16 cellular contexts compared by ENCODE assay signal in the genomic region with DNA sequence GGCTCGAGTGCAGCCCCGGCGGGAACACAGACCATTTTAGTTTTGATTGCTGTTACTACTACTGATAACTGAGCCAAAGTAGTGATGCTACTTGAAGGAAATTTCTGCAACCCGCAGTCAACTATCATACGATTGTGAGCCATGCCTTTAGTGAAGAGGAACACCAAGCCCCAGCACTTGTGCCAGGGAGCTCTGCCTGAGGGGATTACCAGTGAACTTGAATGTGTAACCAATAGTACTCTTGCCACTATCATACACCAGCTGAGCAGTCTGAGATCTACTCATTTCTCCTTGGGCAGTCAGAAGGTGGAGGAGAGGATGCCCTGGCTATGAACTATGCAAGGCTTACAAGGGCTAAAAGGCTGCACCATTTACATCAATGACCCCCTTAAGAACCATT. TPM values are rescaled to one million over a fixed set of nuclear protein-coding genes. Genes with fewer than 3 reads are reported as not detected.
DNase-seq lines count a peak whose midpoint lies in the region; ATAC-seq and TF ChIP-seq lines count a peak whose summit lies in the region.
"Had no signal": no experiment of that assay in that cellular context is flagged by ENCODE, and none has a peak within 500 bp of the region (broad histone marks: within the 10 kb centered on the region; RNA-seq: fewer than 3 reads in every experiment).

No MANE protein-coding gene starts in this region.

- peak overlapping the region; percentile 24 for H2BK120ac ChIP-seq in trophoblast cell (ENCODE audit: insufficient read depth, low read length, poor library complexity)

- no peaks in the 10 kb centered on the region for H3K79me2 ChIP-seq in trophoblast cell (ENCODE audit: control insufficient read depth, insufficient read depth, low read length, poor library complexity)

- TF ChIP-seq POLR2A in gastrocnemius medialis (IDR thresholded peaks at IDR 0.05), result no peak

- ATAC-seq in gastrocnemius medialis, result peak; percentile 71 to 89
- ATAC-seq in HG02884 (IDR thresholded peaks at IDR 0.05; ENCODE audit: unreplicated experiment), result no peak

- H3K79me1 ChIP-seq in trophoblast cell (ENCODE audit: low read length), result peaks cover 8% of the 10 kb centered on the region

- peak overlapping the region; percentile 5 for H3K14ac ChIP-seq in trophoblast cell (ENCODE audit: low read length)

- no peak overlapping the region for H4K8ac ChIP-seq in trophoblast cell (ENCODE audit: low read depth, low read length)

- TF ChIP-seq CTCF in VCaP (conservative IDR thresholded peaks at IDR 0.05), result no peak
- TF ChIP-seq CTCF in gastrocnemius medialis (IDR thresholded peaks at IDR 0.05 in 4 of 5, conservative IDR thresholded peaks at IDR 0.05 in 1 of 5), result no peak

- peak overlapping the region; percentile 57 for H4K91ac ChIP-seq in trophoblast cell (ENCODE audit: low read depth, low read length)

- H2AK5ac ChIP-seq in trophoblast cell (ENCODE audit: low read length), result peak overlapping the region; percentile 79

- H3K18ac ChIP-seq in trophoblast cell (ENCODE audit: low read length), result no peak overlapping the region

- H3K9me3 ChIP-seq in trophoblast cell (ENCODE audit: insufficient read depth, low read depth, low read length) (no peaks in the 10 kb centered on the region), gastrocnemius medialis (no peaks in the 10 kb centered on the region)
- H3K9me3 ChIP-seq: HAP-1 had no signal

- H4K12ac ChIP-seq in trophoblast cell (ENCODE audit: low read depth, low read length), result no peak overlapping the region

- in situ Hi-C loops in gastrocnemius medialis (cut with MboI; ENCODE audit: low sequenced_read_pairs in 4 of 4), result no loop called here

- peak overlapping the region; percentile 42 for H2BK5ac ChIP-seq in trophoblast cell (ENCODE audit: low read depth, low read length, poor library complexity)

- no peak overlapping the region for H3K4ac ChIP-seq in trophoblast cell (ENCODE audit: low read depth, low read length)

- H3K4me2 ChIP-seq in trophoblast cell (ENCODE audit: low read length), result no peak overlapping the region

- intact Hi-C loops in gastrocnemius medialis (cut with DNase I; ENCODE audit: low total_unique reads), result no loop called here

- peaks cover 7 to 10% of the 10 kb centered on the region in 2 experiments for H3K4me1 ChIP-seq in trophoblast cell (ENCODE audit: control insufficient read depth in 1 of 2, insufficient read depth in 2 of 2, low read length in 2 of 2)
- peaks cover 42 to 52% of the 10 kb centered on the region in 2 donors for H3K4me1 ChIP-seq in gastrocnemius medialis

- DNase-seq in trophoblast cell (no peak), gastrocnemius medialis (peak; percentile 49 to 51), islet precursor cell (no peak)
- DNase-seq in activated CD4-positive, CD25-positive, alpha-beta regulatory T cell (lab: John Stamatoyannopoulos, UW), result no peak
- DNase-seq: C1 segment of cervical spinal cord; Calu3; CD4-positive, alpha-beta memory T cell; COR-L47; DMS53; DMS79 treated with DMSO at 0.1 percent for 48 hours; GF-D8; GOT3; HFFc6 had no signal

- H2BK12ac ChIP-seq in trophoblast cell (ENCODE audit: low read length), result peak overlapping the region; percentile 68

- peak overlapping the region; percentile 56 for H3K9ac ChIP-seq in trophoblast cell (ENCODE audit: low read length)

- H3K36me3 ChIP-seq in trophoblast cell (ENCODE audit: control insufficient read depth in 1 of 2, insufficient read depth in 2 of 2, low read length in 2 of 2) (no peaks in the 10 kb centered on the region), gastrocnemius medialis (no peaks in the 10 kb centered on the region)
- H3K36me3 ChIP-seq: HAP-1 had no signal

- peak overlapping the region; percentile 52 for H3K27ac ChIP-seq in VCaP
- H3K27ac ChIP-seq in trophoblast cell (ENCODE audit: low read depth, low read length), result no peak overlapping the region
- peak overlapping the region; percentile 63 to 82 (median 67) for H3K27ac ChIP-seq in gastrocnemius medialis

- WGBS in trophoblast cell (ENCODE audit: extremely low coverage, insufficient coverage, insufficient read length), result no CpG with 5 or more reads among the region's 5 CpGs

- no peak overlapping the region for H2AFZ ChIP-seq in trophoblast cell (ENCODE audit: insufficient read depth, low read length, poor library complexity)

- no peak overlapping the region for H3K23ac ChIP-seq in trophoblast cell (ENCODE audit: low read length)

- H3K27me3 ChIP-seq in trophoblast cell (ENCODE audit: insufficient read depth, low read length), result no peaks in the 10 kb centered on the region
- H3K27me3 ChIP-seq in gastrocnemius medialis, result no peaks in the 10 kb centered on the region

- H3K4me3 ChIP-seq in trophoblast cell (ENCODE audit: low read depth, low read length) (no peak overlapping the region), gastrocnemius medialis (no peak overlapping the region)
- H3K4me3 ChIP-seq: HAP-1 had no signal

RNA-seq across cellular contexts. Expression of gene N4BP2L1, which starts 49.0 kb away (rescaled TPM):
- polyA plus RNA-seq in trophoblast cell (2013), result 1.9 and 2.1 TPM in 2 replicates
- 1 to 10 TPM; 6.5 to 10.0 (median 7.2) TPM for total RNA-seq in gastrocnemius medialis

Comparison
In these comparisons a context has a peak if more than half of its experiments do, and no peak if none do; other contexts are left out.
1. DNase-seq: peak in gastrocnemius medialis (2 of 2); none in trophoblast cell (0 of 2), activated CD4-positive, CD25-positive, alpha-beta regulatory T cell (0 of 4) and islet precursor cell (single experiment).